ENCODE assay signal across 22 cellular contexts in genomic region chr3:186844908-186845307, GRCh38. TPM values are rescaled to one million over a fixed set of nuclear protein-coding genes. Genes with fewer than 3 reads are reported as not detected.
A peak's percentile ranks its signal among the peaks of the same experiment; 100 is the strongest.
DNase-seq lines count a peak whose midpoint lies in the region; ATAC-seq, FAIRE-seq and TF ChIP-seq lines count a peak whose summit lies in the region.
"Had no signal": no experiment of that assay in that cellular context is flagged by ENCODE, and none has a peak within 500 bp of the region (broad histone marks: within the 10 kb centered on the region; RNA-seq: fewer than 3 reads in every experiment).

No MANE protein-coding gene starts in this region.

- H3K23ac ChIP-seq in neuronal stem cell (ENCODE audit: low read depth, low read length, poor library complexity), result no peak overlapping the region

- H2BK15ac ChIP-seq in neuronal stem cell (ENCODE audit: low read length), result no peak overlapping the region

- FAIRE-seq in kidney (lab: Jason Lieb, UNC), result no peak
- FAIRE-seq: A549, GM12878, GM18507, H54, HepG2, HTR-8/SVneo had no signal

- H3K36me3 Mint-ChIP-seq in activated naive CD8-positive, alpha-beta T cell treated with anti-CD3 and anti-CD28 coated beads for 36 hours, result no peaks in the 10 kb centered on the region
- no peaks in the 10 kb centered on the region for H3K36me3 Mint-ChIP-seq in activated naive CD8-positive, alpha-beta T cell treated with anti-CD3 and anti-CD28 coated beads, Interleukin-2, amount 50 U/mL, for 24 hours (ENCODE audit: low read depth)
- H3K36me3 Mint-ChIP-seq in endodermal cell (ENCODE audit: low read depth) (no peaks in the 10 kb centered on the region), type B pancreatic cell (no peaks in the 10 kb centered on the region)
- H3K36me3 Mint-ChIP-seq: CD4-positive, alpha-beta memory T cell had no signal

- no peaks in the 10 kb centered on the region for H3K79me1 ChIP-seq in neuronal stem cell (ENCODE audit: low read depth, low read length)

- H3K9me3 Mint-ChIP-seq in activated naive CD8-positive, alpha-beta T cell treated with anti-CD3 and anti-CD28 coated beads for 36 hours, result no peaks in the 10 kb centered on the region
- H3K9me3 Mint-ChIP-seq in activated naive CD8-positive, alpha-beta T cell treated with anti-CD3 and anti-CD28 coated beads, Interleukin-2, amount 50 U/mL, for 24 hours, result no peaks in the 10 kb centered on the region
- no peaks in the 10 kb centered on the region for H3K9me3 Mint-ChIP-seq in endodermal cell
- no peaks in the 10 kb centered on the region for H3K9me3 Mint-ChIP-seq in type B pancreatic cell

- no peak overlapping the region for H2BK12ac ChIP-seq in neuronal stem cell (ENCODE audit: low read length)

- H2AFZ ChIP-seq in neuronal stem cell (ENCODE audit: low read length), result no peak overlapping the region
- H2AFZ ChIP-seq: GM23248 had no signal

- no peak overlapping the region for H2BK120ac ChIP-seq in neuronal stem cell (ENCODE audit: low read depth, low read length)

- H3K9me3 ChIP-seq in endodermal cell (ENCODE audit: control insufficient read depth, low read length) (no peaks in the 10 kb centered on the region), neuronal stem cell (replicated peaks in 1 of 2; ENCODE audit: control insufficient read depth in 2 of 2, insufficient read depth in 1 of 2, low read depth in 1 of 2, low read length in 2 of 2) (no peaks in the 10 kb centered on the region), kidney (ENCODE audit: control insufficient read depth in 1 of 2, low read length in 2 of 2) (no peaks in the 10 kb centered on the region)
- H3K9me3 ChIP-seq: A549, BE2C had no signal

- no peak overlapping the region for H3K18ac ChIP-seq in neuronal stem cell (ENCODE audit: low read length)

- H3K27ac Mint-ChIP-seq in activated naive CD8-positive, alpha-beta T cell treated with anti-CD3 and anti-CD28 coated beads for 36 hours, result peak overlapping the region; percentile 2
- H3K27ac Mint-ChIP-seq in activated naive CD8-positive, alpha-beta T cell treated with anti-CD3 and anti-CD28 coated beads, Interleukin-2, amount 50 U/mL, for 24 hours, result no peak overlapping the region
- no peak overlapping the region for H3K27ac Mint-ChIP-seq in endodermal cell
- peak overlapping the region; percentile 4 for H3K27ac Mint-ChIP-seq in type B pancreatic cell
- H3K27ac Mint-ChIP-seq: CD4-positive, alpha-beta memory T cell had no signal

- no peak overlapping the region for H3K4ac ChIP-seq in neuronal stem cell (ENCODE audit: low read length)

- TF ChIP-seq CTCF in endodermal cell (conservative IDR thresholded peaks at IDR 0.05) (no peak), type B pancreatic cell (conservative IDR thresholded peaks at IDR 0.05) (no peak), kidney (IDR thresholded peaks at IDR 0.05; ENCODE audit: borderline replicate concordance, extremely low read depth, insufficient read depth) (no peak)

- WGBS in endodermal cell (ENCODE audit: insufficient coverage in 1 of 2, insufficient read length in 1 of 2), 2 experiments, result 89% methylated on average over 11 of the region's 11 CpGs; no CpG with 5 or more reads in 1 of the 2 experiments
- WGBS in neuronal stem cell (ENCODE audit: extremely low coverage in 2 of 2, insufficient read length in 2 of 2, insufficient replicate concordance in 1 of 2), 2 donors, result 100% methylated on average over 5 of the region's 11 CpGs; no CpG with 5 or more reads in 1 of the 2 donors

- no peak overlapping the region for H4K91ac ChIP-seq in neuronal stem cell (ENCODE audit: low read depth, low read length, poor library complexity)

- no peak overlapping the region for H2AK5ac ChIP-seq in neuronal stem cell (ENCODE audit: low read depth, low read length)

- H3K4me1 Mint-ChIP-seq in activated naive CD8-positive, alpha-beta T cell treated with anti-CD3 and anti-CD28 coated beads for 36 hours, result peaks cover 3% of the 10 kb centered on the region
- peaks cover 6% of the 10 kb centered on the region for H3K4me1 Mint-ChIP-seq in activated naive CD8-positive, alpha-beta T cell treated with anti-CD3 and anti-CD28 coated beads, Interleukin-2, amount 50 U/mL, for 24 hours
- peaks cover 8% of the 10 kb centered on the region for H3K4me1 Mint-ChIP-seq in endodermal cell
- no peaks in the 10 kb centered on the region for H3K4me1 Mint-ChIP-seq in type B pancreatic cell (ENCODE audit: unreplicated experiment)

- H3K27me3 Mint-ChIP-seq in activated naive CD8-positive, alpha-beta T cell treated with anti-CD3 and anti-CD28 coated beads for 36 hours, result peaks cover 13% of the 10 kb centered on the region
- peaks cover 6% of the 10 kb centered on the region for H3K27me3 Mint-ChIP-seq in activated naive CD8-positive, alpha-beta T cell treated with anti-CD3 and anti-CD28 coated beads, Interleukin-2, amount 50 U/mL, for 24 hours
- H3K27me3 Mint-ChIP-seq in endodermal cell (ENCODE audit: insufficient read depth) (peaks cover 5% of the 10 kb centered on the region), type B pancreatic cell (peaks cover 25% of the 10 kb centered on the region)

- no peak overlapping the region for H3K4me2 ChIP-seq in neuronal stem cell (ENCODE audit: insufficient read depth, low read length, poor library complexity, severe bottlenecking)
- H3K4me2 ChIP-seq: A549 had no signal

- H3K36me3 ChIP-seq in endodermal cell (ENCODE audit: control insufficient read depth, insufficient read depth, low read length) (no peaks in the 10 kb centered on the region), neuronal stem cell (replicated peaks in 1 of 2; ENCODE audit: control insufficient read depth in 2 of 2, insufficient read depth in 2 of 2, low read length in 2 of 2) (no peaks in the 10 kb centered on the region), kidney (ENCODE audit: control insufficient read depth in 1 of 2, insufficient read depth in 2 of 2, low read length in 2 of 2) (no peaks in the 10 kb centered on the region)
- H3K36me3 ChIP-seq: BE2C had no signal

- H3K14ac ChIP-seq in neuronal stem cell (ENCODE audit: low read length), result no peak overlapping the region

- DNase-seq in activated naive CD8-positive, alpha-beta T cell treated with anti-CD3 and anti-CD28 coated beads for 36 hours, result no peak
- no peak for DNase-seq in activated naive CD8-positive, alpha-beta T cell treated with anti-CD3 and anti-CD28 coated beads, Interleukin-2, amount 50 U/mL, for 24 hours
- peak; percentile 19 for DNase-seq in endodermal cell
- no peak for DNase-seq in neuronal stem cell (ENCODE audit: low spot score)
- no peak for DNase-seq in type B pancreatic cell (ENCODE audit: extremely low spot score, unreplicated experiment)
- no peak for DNase-seq in NCI-H128 (lab: John Stamatoyannopoulos, UW; ENCODE audit: unreplicated experiment)
- no peak for DNase-seq in kidney
- DNase-seq: BE2C; CD4-positive, alpha-beta memory T cell; DMS79; GM23248 had no signal

- H3K27ac ChIP-seq in endodermal cell (ENCODE audit: low read depth, low read length) (no peak overlapping the region), neuronal stem cell (replicated peaks; ENCODE audit: low read length) (no peak overlapping the region), kidney (ENCODE audit: low read depth in 2 of 2, low read length in 2 of 2) (no peak overlapping the region)
- H3K27ac ChIP-seq: A549, C4-2B, GM23248 had no signal

- H2BK5ac ChIP-seq in neuronal stem cell (ENCODE audit: low read length), result no peak overlapping the region

- peak overlapping the region; percentile 31 for H4K8ac ChIP-seq in neuronal stem cell (ENCODE audit: low read depth, low read length)

- H3K4me3 ChIP-seq in endodermal cell (ENCODE audit: low read length), result no peak overlapping the region
- H3K4me3 ChIP-seq in neuronal stem cell (ENCODE audit: low read length in 2 of 2), result no peak overlapping the region
- no peak overlapping the region for H3K4me3 ChIP-seq in kidney (ENCODE audit: low read length in 2 of 2)
- H3K4me3 ChIP-seq: A549, GM12878, GM23248 had no signal

- H3K4me1 ChIP-seq in endodermal cell (ENCODE audit: control insufficient read depth, insufficient read depth, low read length) (no peaks in the 10 kb centered on the region), neuronal stem cell (ENCODE audit: control insufficient read depth in 2 of 2, insufficient read depth in 1 of 2, low read depth in 1 of 2, low read length in 2 of 2) (no peaks in the 10 kb centered on the region), kidney (ENCODE audit: control insufficient read depth in 1 of 2, insufficient read depth in 1 of 2, low read depth in 1 of 2, low read length in 2 of 2) (no peaks in the 10 kb centered on the region)
- H3K4me1 ChIP-seq: A549, BE2C had no signal

- H3K4me3 Mint-ChIP-seq in activated naive CD8-positive, alpha-beta T cell treated with anti-CD3 and anti-CD28 coated beads for 36 hours, result no peak overlapping the region
- H3K4me3 Mint-ChIP-seq in activated naive CD8-positive, alpha-beta T cell treated with anti-CD3 and anti-CD28 coated beads, Interleukin-2, amount 50 U/mL, for 24 hours, result no peak overlapping the region
- H3K4me3 Mint-ChIP-seq in endodermal cell (no peak overlapping the region), type B pancreatic cell (no peak overlapping the region)
- H3K4me3 Mint-ChIP-seq: CD4-positive, alpha-beta memory T cell had no signal

- H3K9ac ChIP-seq in endodermal cell (ENCODE audit: extremely low read depth, low read length, poor library complexity, severe bottlenecking), result no peak overlapping the region
- no peak overlapping the region for H3K9ac ChIP-seq in neuronal stem cell (ENCODE audit: low read depth, low read length, poor library complexity)
- no peak overlapping the region for H3K9ac ChIP-seq in kidney (ENCODE audit: low read length in 2 of 2)
- H3K9ac ChIP-seq: GM23248 had no signal

- no peak for ATAC-seq in activated naive CD8-positive, alpha-beta T cell treated with anti-CD3 and anti-CD28 coated beads, Interleukin-2, amount 50 U/mL, for 24 hours
- no peak for ATAC-seq in GM21390 (IDR thresholded peaks at IDR 0.05; ENCODE audit: unreplicated experiment)
- ATAC-seq: A549, GM12878, HCT116, HepG2 had no signal

- intact Hi-C loops in kidney (cut with DNase I), result loop anchor here (10.0 kb wide), 1 partner anchor 320 kb away; no protein-coding TSS in a partner anchor

- no peaks in the 10 kb centered on the region for H3K27me3 ChIP-seq in endodermal cell (ENCODE audit: control insufficient read depth, insufficient read depth, low read length, poor library complexity, severe bottlenecking)
- H3K27me3 ChIP-seq in neuronal stem cell (ENCODE audit: control insufficient read depth in 3 of 3, insufficient read depth in 3 of 3, low read depth in 1 of 3, low read length in 3 of 3), result peaks cover 0 to 43% (median 0%) of the 10 kb centered on the region in 3 experiments

RNA-seq across cellular contexts. Expression of gene ADIPOQ, which starts 2.4 kb away (rescaled TPM):
- not detected for total RNA-seq in activated naive CD8-positive, alpha-beta T cell treated with anti-CD3 and anti-CD28 coated beads for 36 hours
- total RNA-seq in endodermal cell (not detected), type B pancreatic cell (ENCODE audit: low replicate concordance) (not detected in 2 replicates), kidney (not detected)
- not detected for polyA plus RNA-seq in endodermal cell (2013, experiment 1 of 2)
- polyA plus RNA-seq in endodermal cell (2013, experiment 2 of 2), result not detected
- polyA plus RNA-seq in neuronal stem cell (2013, experiment 1 of 2), result not detected
- polyA plus RNA-seq in neuronal stem cell (2013, experiment 2 of 2), result not detected
- not detected for polyA plus RNA-seq in kidney (ENCODE audit: insufficient read depth, low read depth, low replicate concordance)
- total RNA-seq: CD4-positive, alpha-beta memory T cell; G401; GM12878; GM23248; HepG2 had no signal
- polyA plus RNA-seq: A549; AG04450; CD4-positive, alpha-beta memory T cell; GM12878; GM23248; HepG2 had no signal

RNA-seq across cellular contexts. Expression of gene RFC4, which starts 38.6 kb away (rescaled TPM):
- 100 to 1,000 TPM; 121 to 136 TPM for total RNA-seq in activated naive CD8-positive, alpha-beta T cell treated with anti-CD3 and anti-CD28 coated beads for 36 hours
- total RNA-seq in endodermal cell, result 100 to 1,000 TPM in 1 of 2 donors, 10 to 100 TPM in 1; 57.6 to 111 TPM
- 105 TPM for polyA plus RNA-seq in endodermal cell (2013, experiment 1 of 2)
- polyA plus RNA-seq in endodermal cell (2013, experiment 2 of 2), result 92.0 TPM
- polyA plus RNA-seq in neuronal stem cell (2013, experiment 1 of 2), result 91.2 TPM
- polyA plus RNA-seq in neuronal stem cell (2013, experiment 2 of 2), result 92.8 TPM
- 33.6 and 64.2 TPM in 2 replicates for total RNA-seq in type B pancreatic cell (ENCODE audit: low replicate concordance)
- 8.9 TPM for total RNA-seq in kidney
- 11.1 TPM for polyA plus RNA-seq in kidney (ENCODE audit: insufficient read depth, low read depth, low replicate concordance)

Comparison
In these comparisons a context has a peak if more than half of its experiments do, and no peak if none do; other contexts are left out.
1. H3K27ac Mint-ChIP-seq: peak in activated naive CD8-positive, alpha-beta T cell treated with anti-CD3 and anti-CD28 coated beads for 36 hours (single experiment) and type B pancreatic cell (single experiment); none in activated naive CD8-positive, alpha-beta T cell treated with anti-CD3 and anti-CD28 coated beads, Interleukin-2, amount 50 U/mL, for 24 hours (single experiment) and endodermal cell (single experiment).